ENCODE assay signal across 33 cellular contexts in genomic region chr3:64805248-64805647, GRCh38.
"Had no signal": no experiment of that assay in that cellular context is flagged by ENCODE, and none has a peak within 500 bp of the region (broad histone marks: within the 10 kb centered on the region; RNA-seq: fewer than 3 reads in every experiment).

No MANE protein-coding gene starts in this region.

- H3K4me3 Mint-ChIP-seq: activated B cell treated with CpG ODN at 0.5 μM for 24 hours; activated CD4-positive, alpha-beta memory T cell treated with anti-CD3 and anti-CD28 coated beads for 36 hours; activated CD4-positive, alpha-beta T cell treated with anti-CD3 and anti-CD28 coated beads for 36 hours; activated CD4-positive, alpha-beta T cell treated with anti-CD3 and anti-CD28 coated beads, Interleukin-2, amount 10 ng/mL, durations not matched to agents 24 days and 14 days; activated CD8-positive, alpha-beta memory T cell treated with anti-CD3 and anti-CD28 coated beads, Interleukin-2, amount 10 ng/mL, durations not matched to agents 7 days and 5 days; activated CD8-positive, alpha-beta T cell treated with anti-CD3 and anti-CD28 coated beads, Interleukin-2, amount 10 ng/mL, durations not matched to agents 7 days and 5 days; activated naive CD4-positive, alpha-beta T cell treated with anti-CD3 and anti-CD28 coated beads for 36 hours; activated naive CD4-positive, alpha-beta T cell treated with anti-CD3 and anti-CD28 coated beads, Interleukin-2, amount 50 U/mL, for 24 hours; activated naive CD8-positive, alpha-beta T cell treated with anti-CD3 and anti-CD28 coated beads for 36 hours; activated naive CD8-positive, alpha-beta T cell treated with anti-CD3 and anti-CD28 coated beads, Interleukin-2, amount 50 U/mL, for 24 hours; activated T-helper 1 cell treated with anti-CD3 and anti-CD28 coated beads, Interleukin-12 subunit alpha, Interleukin-12 subunit beta, Interleukin-2, Interleukin-4 antibody, amounts not matched to agents 30 ng/mL and 10 ng/mL and 1 ng/mL, durations not matched to agents 14 hours and 24 hours and 36 hours; T-helper 17 cell; T-helper 2 cell treated with Interferon-gamma antibody and Interleukin-4, amounts not matched to agents 5 μg/mL and 100 μg/mL, for 36 hours had no signal

- H3K4me1 Mint-ChIP-seq: activated B cell treated with CpG ODN at 0.5 μM for 24 hours; activated CD4-positive, alpha-beta T cell treated with anti-CD3 and anti-CD28 coated beads for 36 hours; activated CD4-positive, alpha-beta T cell treated with anti-CD3 and anti-CD28 coated beads, Interleukin-2, amount 10 ng/mL, durations not matched to agents 24 days and 14 days; activated CD8-positive, alpha-beta memory T cell treated with anti-CD3 and anti-CD28 coated beads, Interleukin-2, amount 10 ng/mL, durations not matched to agents 7 days and 5 days; activated naive CD4-positive, alpha-beta T cell treated with anti-CD3 and anti-CD28 coated beads, Interleukin-2, amount 50 U/mL, for 24 hours; activated naive CD8-positive, alpha-beta T cell treated with anti-CD3 and anti-CD28 coated beads for 36 hours; activated naive CD8-positive, alpha-beta T cell treated with anti-CD3 and anti-CD28 coated beads, Interleukin-2, amount 50 U/mL, for 24 hours; T-helper 17 cell had no signal

- DNase-seq: activated B cell treated with CpG ODN at 0.5 μM for 24 hours; activated CD4-positive, alpha-beta memory T cell treated with anti-CD3 and anti-CD28 coated beads for 36 hours; activated CD4-positive, alpha-beta T cell treated with anti-CD3 and anti-CD28 coated beads for 36 hours; activated CD4-positive, alpha-beta T cell treated with anti-CD3 and anti-CD28 coated beads, Interleukin-2, amount 10 ng/mL, durations not matched to agents 24 days and 14 days; activated CD4-positive, CD25-positive, alpha-beta regulatory T cell treated with anti-CD3 and anti-CD28 coated beads, Interleukin-2, amount 50 U/mL, for 72 hours; activated CD8-positive, alpha-beta memory T cell treated with anti-CD3 and anti-CD28 coated beads, Interleukin-2, amount 10 ng/mL, durations not matched to agents 7 days and 5 days; activated CD8-positive, alpha-beta memory T cell treated with anti-CD3 and anti-CD28 coated beads, Interleukin-2, amount 50 U/mL, for 4 hours; activated CD8-positive, alpha-beta T cell treated with anti-CD3 and anti-CD28 coated beads, Interleukin-2, amount 10 ng/mL, durations not matched to agents 7 days and 5 days; activated effector memory CD4-positive, alpha-beta T cell treated with anti-CD3 and anti-CD28 coated beads, Interleukin-2, amount 50 U/mL, for 16 hours; activated naive CD4-positive, alpha-beta T cell treated with anti-CD3 and anti-CD28 coated beads for 36 hours; activated naive CD8-positive, alpha-beta T cell treated with anti-CD3 and anti-CD28 coated beads for 36 hours; activated naive CD8-positive, alpha-beta T cell treated with anti-CD3 and anti-CD28 coated beads, Interleukin-2, amount 50 U/mL, for 24 hours; activated T-cell treated with anti-CD3 and anti-CD28 coated beads, Interleukin-2, amount 50 U/mL, for 1 hour; activated T-cell treated with anti-CD3 and anti-CD28 coated beads, Interleukin-2, amount 50 U/mL, for 48 hours; adrenal gland; amygdala; aorta; body of pancreas; central memory CD4-positive, alpha-beta T cell; cerebellar nuclear complex; colonic mucosa; effector CD8-positive, alpha-beta T cell; erythroblast; foreskin keratinocyte; heart right ventricle; T-helper 1 cell; T-helper 17 cell; T1000; WERI-Rb-1 had no signal

- H3K36me3 Mint-ChIP-seq: activated CD4-positive, alpha-beta memory T cell treated with anti-CD3 and anti-CD28 coated beads for 36 hours; activated CD8-positive, alpha-beta memory T cell treated with anti-CD3 and anti-CD28 coated beads, Interleukin-2, amount 10 ng/mL, durations not matched to agents 7 days and 5 days; activated naive CD4-positive, alpha-beta T cell treated with anti-CD3 and anti-CD28 coated beads, Interleukin-2, amount 50 U/mL, for 24 hours; activated naive CD8-positive, alpha-beta T cell treated with anti-CD3 and anti-CD28 coated beads for 36 hours had no signal

- H3K27ac Mint-ChIP-seq: activated B cell treated with CpG ODN at 0.5 μM for 24 hours; activated CD4-positive, alpha-beta memory T cell treated with anti-CD3 and anti-CD28 coated beads for 36 hours; activated CD4-positive, alpha-beta T cell treated with anti-CD3 and anti-CD28 coated beads for 36 hours; activated CD4-positive, alpha-beta T cell treated with anti-CD3 and anti-CD28 coated beads, Interleukin-2, amount 10 ng/mL, durations not matched to agents 24 days and 14 days; activated CD8-positive, alpha-beta memory T cell treated with anti-CD3 and anti-CD28 coated beads, Interleukin-2, amount 10 ng/mL, durations not matched to agents 7 days and 5 days; activated CD8-positive, alpha-beta T cell treated with anti-CD3 and anti-CD28 coated beads, Interleukin-2, amount 10 ng/mL, durations not matched to agents 7 days and 5 days; activated naive CD4-positive, alpha-beta T cell treated with anti-CD3 and anti-CD28 coated beads for 36 hours; activated naive CD4-positive, alpha-beta T cell treated with anti-CD3 and anti-CD28 coated beads, Interleukin-2, amount 50 U/mL, for 24 hours; activated naive CD8-positive, alpha-beta T cell treated with anti-CD3 and anti-CD28 coated beads for 36 hours; activated naive CD8-positive, alpha-beta T cell treated with anti-CD3 and anti-CD28 coated beads, Interleukin-2, amount 50 U/mL, for 24 hours; activated T-helper 1 cell treated with anti-CD3 and anti-CD28 coated beads, Interleukin-12 subunit alpha, Interleukin-12 subunit beta, Interleukin-2, Interleukin-4 antibody, amounts not matched to agents 30 ng/mL and 10 ng/mL and 1 ng/mL, durations not matched to agents 14 hours and 24 hours and 36 hours; activated T-helper 2 cell treated with anti-CD3 and anti-CD28 coated beads, Interferon-gamma antibody, Interleukin-2, Interleukin-4, amounts not matched to agents 10 μg/mL and 5 μg/mL and 100 μg/mL, durations not matched to agents 14 hours and 24 hours and 36 hours; T-helper 17 cell; T-helper 2 cell treated with Interferon-gamma antibody and Interleukin-4, amounts not matched to agents 5 μg/mL and 100 μg/mL, for 36 hours had no signal

- H3K27me3 Mint-ChIP-seq: activated B cell treated with CpG ODN at 0.5 μM for 24 hours; activated CD4-positive, alpha-beta memory T cell treated with anti-CD3 and anti-CD28 coated beads for 36 hours; activated CD4-positive, alpha-beta T cell treated with anti-CD3 and anti-CD28 coated beads for 36 hours; activated CD4-positive, alpha-beta T cell treated with anti-CD3 and anti-CD28 coated beads, Interleukin-2, amount 10 ng/mL, durations not matched to agents 24 days and 14 days; activated CD8-positive, alpha-beta memory T cell treated with anti-CD3 and anti-CD28 coated beads, Interleukin-2, amount 10 ng/mL, durations not matched to agents 7 days and 5 days; activated naive CD4-positive, alpha-beta T cell treated with anti-CD3 and anti-CD28 coated beads, Interleukin-2, amount 50 U/mL, for 24 hours; activated naive CD8-positive, alpha-beta T cell treated with anti-CD3 and anti-CD28 coated beads for 36 hours; activated naive CD8-positive, alpha-beta T cell treated with anti-CD3 and anti-CD28 coated beads, Interleukin-2, amount 50 U/mL, for 24 hours; T-helper 17 cell had no signal

- H3K9me3 Mint-ChIP-seq: activated B cell treated with CpG ODN at 0.5 μM for 24 hours; activated CD4-positive, alpha-beta memory T cell treated with anti-CD3 and anti-CD28 coated beads for 36 hours; activated CD4-positive, alpha-beta T cell treated with anti-CD3 and anti-CD28 coated beads, Interleukin-2, amount 10 ng/mL, durations not matched to agents 24 days and 14 days; activated naive CD4-positive, alpha-beta T cell treated with anti-CD3 and anti-CD28 coated beads, Interleukin-2, amount 50 U/mL, for 24 hours; activated naive CD8-positive, alpha-beta T cell treated with anti-CD3 and anti-CD28 coated beads for 36 hours; activated naive CD8-positive, alpha-beta T cell treated with anti-CD3 and anti-CD28 coated beads, Interleukin-2, amount 50 U/mL, for 24 hours; activated T-helper 1 cell treated with anti-CD3 and anti-CD28 coated beads, Interleukin-12 subunit alpha, Interleukin-12 subunit beta, Interleukin-2, Interleukin-4 antibody, amounts not matched to agents 30 ng/mL and 10 ng/mL and 1 ng/mL, durations not matched to agents 14 hours and 24 hours and 36 hours; T-helper 2 cell treated with Interferon-gamma antibody and Interleukin-4, amounts not matched to agents 5 μg/mL and 100 μg/mL, for 36 hours had no signal
